ENCODE assay signal across 12 cellular contexts in genomic region chr10:20855398-20856038, GRCh38. TPM values are rescaled to one million over a fixed set of nuclear protein-coding genes. Genes with fewer than 3 reads are reported as not detected.
DNase-seq lines count a peak whose midpoint lies in the region; ATAC-seq and TF ChIP-seq lines count a peak whose summit lies in the region.
"Had no signal": no experiment of that assay in that cellular context is flagged by ENCODE, and none has a peak within 500 bp of the region (broad histone marks: within the 10 kb centered on the region; RNA-seq: fewer than 3 reads in every experiment).

No MANE protein-coding gene starts in this region.

- intact Hi-C loops in activated CD4-positive, alpha-beta memory T cell treated with anti-CD3 and anti-CD28 coated beads for 36 hours (cut with micrococcal nuclease): no loop called here

- H3K9me3 Mint-ChIP-seq in chondrocyte (ENCODE audit: low read depth) (peaks cover 5% of the 10 kb centered on the region), osteocyte (ENCODE audit: unreplicated experiment) (no peaks in the 10 kb centered on the region)
- H3K9me3 Mint-ChIP-seq in activated CD4-positive, alpha-beta memory T cell treated with anti-CD3 and anti-CD28 coated beads for 36 hours: peaks cover 3% of the 10 kb centered on the region
- H3K9me3 Mint-ChIP-seq: activated naive CD8-positive, alpha-beta T cell treated with anti-CD3 and anti-CD28 coated beads, Interleukin-2, amount 10 ng/mL, durations not matched to agents 7 days and 5 days; stimulated activated naive CD8-positive, alpha-beta T cell treated with anti-CD3 and anti-CD28 coated beads, Interleukin-15, Interleukin-2, amounts not matched to agents 100 ng/mL and 50 ng/mL, for 24 hours had no signal

- no peak for ATAC-seq in HG03378 (IDR thresholded peaks at IDR 0.05; ENCODE audit: unreplicated experiment)
- no peak for ATAC-seq in omental fat pad (ENCODE audit: low FRiP score)

- CTCF ChIA-PET in activated CD4-positive, alpha-beta memory T cell treated with anti-CD3 and anti-CD28 coated beads for 36 hours (lab: Charles Lee): no interaction called here

- H3K4me3 Mint-ChIP-seq in chondrocyte (ENCODE audit: unreplicated experiment) (no peak overlapping the region), osteocyte (ENCODE audit: unreplicated experiment) (no peak overlapping the region)
- H3K4me3 Mint-ChIP-seq in activated CD4-positive, alpha-beta memory T cell treated with anti-CD3 and anti-CD28 coated beads for 36 hours: no peak overlapping the region
- H3K4me3 Mint-ChIP-seq: activated naive CD8-positive, alpha-beta T cell treated with anti-CD3 and anti-CD28 coated beads, Interleukin-2, amount 10 ng/mL, durations not matched to agents 7 days and 5 days; stimulated activated naive CD8-positive, alpha-beta T cell treated with anti-CD3 and anti-CD28 coated beads, Interleukin-15, Interleukin-2, amounts not matched to agents 100 ng/mL and 50 ng/mL, for 24 hours had no signal

- H3K27ac Mint-ChIP-seq in chondrocyte (ENCODE audit: unreplicated experiment): no peak overlapping the region
- no peak overlapping the region for H3K27ac Mint-ChIP-seq in osteocyte (ENCODE audit: unreplicated experiment)
- H3K27ac Mint-ChIP-seq in activated CD4-positive, alpha-beta memory T cell treated with anti-CD3 and anti-CD28 coated beads for 36 hours: no peak overlapping the region
- H3K27ac Mint-ChIP-seq: activated naive CD8-positive, alpha-beta T cell treated with anti-CD3 and anti-CD28 coated beads, Interleukin-2, amount 10 ng/mL, durations not matched to agents 7 days and 5 days; stimulated activated naive CD8-positive, alpha-beta T cell treated with anti-CD3 and anti-CD28 coated beads, Interleukin-15, Interleukin-2, amounts not matched to agents 100 ng/mL and 50 ng/mL, for 24 hours had no signal

- POLR2A ChIA-PET in activated CD4-positive, alpha-beta memory T cell treated with anti-CD3 and anti-CD28 coated beads for 36 hours (lab: Charles Lee): no interaction called here

- H3K27me3 Mint-ChIP-seq in chondrocyte (ENCODE audit: low read depth): peaks cover 8% of the 10 kb centered on the region
- H3K27me3 Mint-ChIP-seq in osteocyte (ENCODE audit: unreplicated experiment): peaks cover 26% of the 10 kb centered on the region
- no peaks in the 10 kb centered on the region for H3K27me3 Mint-ChIP-seq in activated CD4-positive, alpha-beta memory T cell treated with anti-CD3 and anti-CD28 coated beads for 36 hours
- H3K27me3 Mint-ChIP-seq: stimulated activated naive CD8-positive, alpha-beta T cell treated with anti-CD3 and anti-CD28 coated beads, Interleukin-15, Interleukin-2, amounts not matched to agents 100 ng/mL and 50 ng/mL, for 24 hours had no signal

- H3K36me3 Mint-ChIP-seq in chondrocyte (ENCODE audit: low read depth): no peaks in the 10 kb centered on the region
- no peaks in the 10 kb centered on the region for H3K36me3 Mint-ChIP-seq in osteocyte (ENCODE audit: unreplicated experiment)
- H3K36me3 Mint-ChIP-seq in activated CD4-positive, alpha-beta memory T cell treated with anti-CD3 and anti-CD28 coated beads for 36 hours: no peaks in the 10 kb centered on the region
- H3K36me3 Mint-ChIP-seq: activated naive CD8-positive, alpha-beta T cell treated with anti-CD3 and anti-CD28 coated beads, Interleukin-2, amount 10 ng/mL, durations not matched to agents 7 days and 5 days had no signal

- DNase-seq in DMS 273 (lab: John Stamatoyannopoulos, UW; ENCODE audit: unreplicated experiment) (peak; percentile 19), DMS 273 treated with DMSO at 0.1 percent for 48 hours (lab: John Stamatoyannopoulos, UW) (no peak), NAMALWA (ENCODE audit: low spot score) (peak; percentile 47), chondrocyte (ENCODE audit: low spot score) (no peak), osteocyte (ENCODE audit: extremely low spot score, unreplicated experiment) (no peak), omental fat pad (ENCODE audit: low spot score) (no peak)
- DNase-seq in activated CD4-positive, alpha-beta memory T cell treated with anti-CD3 and anti-CD28 coated beads for 36 hours: no peak
- DNase-seq: 8988T; activated naive CD8-positive, alpha-beta T cell treated with anti-CD3 and anti-CD28 coated beads, Interleukin-2, amount 10 ng/mL, durations not matched to agents 7 days and 5 days; RPMI8226 had no signal

- TF ChIP-seq CTCF in chondrocyte (IDR thresholded peaks at IDR 0.05) (peak; percentile 88), osteocyte (IDR thresholded peaks at IDR 0.05) (peak; percentile 62), omental fat pad (IDR thresholded peaks at IDR 0.05) (no peak)

- H3K4me1 Mint-ChIP-seq in chondrocyte (ENCODE audit: low read depth) (peaks cover 2% of the 10 kb centered on the region), osteocyte (ENCODE audit: unreplicated experiment) (no peaks in the 10 kb centered on the region)
- no peaks in the 10 kb centered on the region for H3K4me1 Mint-ChIP-seq in activated CD4-positive, alpha-beta memory T cell treated with anti-CD3 and anti-CD28 coated beads for 36 hours (ENCODE audit: low read depth)
- H3K4me1 Mint-ChIP-seq: activated naive CD8-positive, alpha-beta T cell treated with anti-CD3 and anti-CD28 coated beads, Interleukin-2, amount 10 ng/mL, durations not matched to agents 7 days and 5 days had no signal

RNA-seq across cellular contexts. Expression of gene NEBL, which starts 41.6 kb away (rescaled TPM):
- 1.8 to 2.4 TPM (median 2.0 TPM) in 3 replicates for total RNA-seq in chondrocyte
- total RNA-seq in osteocyte: 0.30 and 0.31 TPM in 2 replicates
- total RNA-seq in activated CD4-positive, alpha-beta memory T cell treated with anti-CD3 and anti-CD28 coated beads for 36 hours: not detected
- total RNA-seq in omental fat pad: 10 to 100 TPM in 2 of 4 donors, 1 to 10 TPM in 2; 6.4 to 20.5 (median 12.7) TPM
- total RNA-seq: activated naive CD8-positive, alpha-beta T cell treated with anti-CD3 and anti-CD28 coated beads, Interleukin-2, amount 10 ng/mL, durations not matched to agents 7 days and 5 days had no signal

Comparison
In these comparisons a context has a peak if more than half of its experiments do, and no peak if none do; other contexts are left out.
1. DNase-seq: peak in DMS 273 (single experiment) and NAMALWA (single experiment); none in DMS 273 treated with DMSO at 0.1 percent for 48 hours (single experiment), chondrocyte (single experiment), osteocyte (single experiment), activated CD4-positive, alpha-beta memory T cell treated with anti-CD3 and anti-CD28 coated beads for 36 hours (single experiment) and omental fat pad (single experiment).
2. CTCF ChIP-seq: peak in chondrocyte (single experiment) and osteocyte (single experiment); none in omental fat pad (0 of 3).